Comparison of ENCODE assay signal across 8 cellular contexts in genomic region chr14:101948666-101949205, GRCh38. TPM values are rescaled to one million over a fixed set of nuclear protein-coding genes. Genes with fewer than 3 reads are reported as not detected.
A peak's percentile ranks its signal among the peaks of the same experiment; 100 is the strongest.
DNase-seq lines count a peak whose midpoint lies in the region; ATAC-seq and TF ChIP-seq lines count a peak whose summit lies in the region.

No MANE protein-coding gene starts in this region.

- peak overlapping the region; percentile 99 for H3K27ac Mint-ChIP-seq in memory B cell

- no peaks in the 10 kb centered on the region for H3K36me3 Mint-ChIP-seq in memory B cell

- H3K27ac ChIP-seq in brain microvascular endothelial cell: peak overlapping the region; percentile 99
- peak overlapping the region; percentile 98 for H3K27ac ChIP-seq in vagina

- H3K4me3 ChIP-seq in AG10803 (ENCODE audit: low read length) (peak overlapping the region; percentile 96), brain microvascular endothelial cell (ENCODE audit: low read depth, low read length) (peak overlapping the region; percentile 91), vagina (peak overlapping the region; percentile 76 to 79)

- H3K27me3 ChIP-seq in brain microvascular endothelial cell (replicated peaks) (no peaks in the 10 kb centered on the region), vagina (no peaks in the 10 kb centered on the region)

- no peak for TF ChIP-seq POLR2A in vagina (IDR thresholded peaks at IDR 0.05)

- no peaks in the 10 kb centered on the region for H3K9me3 ChIP-seq in vagina

- no peaks in the 10 kb centered on the region for H3K9me3 Mint-ChIP-seq in memory B cell

- H3K4me1 ChIP-seq in vagina: peaks cover 25% of the 10 kb centered on the region

- H3K36me3 ChIP-seq in brain microvascular endothelial cell (replicated peaks): no peaks in the 10 kb centered on the region
- no peaks in the 10 kb centered on the region for H3K36me3 ChIP-seq in vagina

- ATAC-seq in HG03457 (IDR thresholded peaks at IDR 0.05; ENCODE audit: unreplicated experiment): peak; percentile 3
- no peak for ATAC-seq in memory B cell (ENCODE audit: low read depth)
- ATAC-seq in GM19328 (IDR thresholded peaks at IDR 0.05; ENCODE audit: unreplicated experiment): no peak
- ATAC-seq in GM21825 (IDR thresholded peaks at IDR 0.05; ENCODE audit: unreplicated experiment): no peak

- DNase-seq in AG10803 (ENCODE audit: low read depth) (no peak), brain microvascular endothelial cell (no peak), memory B cell (ENCODE audit: low spot score in 2 of 2) (no peak), vagina (ENCODE audit: extremely low spot score in 2 of 2) (no peak), inferior parietal cortex (ENCODE audit: extremely low spot score) (no peak)

- in situ Hi-C loops in brain microvascular endothelial cell (cut with HindIII; ENCODE audit: low pct_ligation_motif_present, low sequenced_read_pairs): no loop called here

- peak overlapping the region; percentile 94 for H3K4me3 Mint-ChIP-seq in memory B cell

- TF ChIP-seq CTCF in AG10803 (conservative IDR thresholded peaks at IDR 0.05; ENCODE audit: low read length) (no peak), brain microvascular endothelial cell (IDR thresholded peaks at IDR 0.05; ENCODE audit: low read depth, low read length, missing control alignments) (no peak), vagina (IDR thresholded peaks at IDR 0.05) (no peak)

- H3K27me3 Mint-ChIP-seq in memory B cell: peaks cover 15% of the 10 kb centered on the region

- intact Hi-C loops in vagina (cut with DNase I): no loop called here

- peaks cover 14% of the 10 kb centered on the region for H3K4me1 Mint-ChIP-seq in memory B cell

RNA-seq across cellular contexts. Expression of gene DYNC1H1, which starts 15.6 kb away (rescaled TPM):
- 499 TPM for total RNA-seq in vagina
